Comparison of ENCODE assay signal across 1 cellular context in genomic region chr2:160666019-160666676, GRCh38.
A peak's percentile ranks its signal among the peaks of the same experiment; 100 is the strongest.
TF ChIP-seq lines count a peak whose summit lies in the region.

No MANE protein-coding gene starts in this region.

TF ChIP-seq in HEK293, 187 proteins besides CTCF, POLR2A, EP300 and RAD21 (continued from another document and continues in another):
- TF ChIP-seq ZNF148 (tag by site-specific recombination; IDR thresholded peaks at IDR 0.05; ENCODE audit: borderline replicate concordance) = no peak
- TF ChIP-seq KLF16 (tag by site-specific recombination; IDR thresholded peaks at IDR 0.05) = no peak
- no peak for TF ChIP-seq ZNF510 (tag by site-specific recombination; IDR thresholded peaks at IDR 0.05; ENCODE audit: insufficient replicate concordance)
- no peak for TF ChIP-seq SETDB1 (IDR thresholded peaks at IDR 0.05; ENCODE audit: insufficient read length, low read length)
- no peak for TF ChIP-seq ZNF544 (tag by site-specific recombination; IDR thresholded peaks at IDR 0.05)
- no peak for TF ChIP-seq ZNF18 (tag by site-specific recombination; IDR thresholded peaks at IDR 0.05)
- no peak for TF ChIP-seq HOXC10 (CRISPR knock-in tag; IDR thresholded peaks at IDR 0.05)
- no peak for TF ChIP-seq ZNF394 (tag by site-specific recombination; IDR thresholded peaks at IDR 0.05; ENCODE audit: borderline replicate concordance)
- no peak for TF ChIP-seq GLIS2 (tag by site-specific recombination; IDR thresholded peaks at IDR 0.05)
- TF ChIP-seq HOXD13 (CRISPR knock-in tag; IDR thresholded peaks at IDR 0.05; ENCODE audit: borderline replicate concordance) = no peak
- TF ChIP-seq KLF7 (tag by site-specific recombination; IDR thresholded peaks at IDR 0.05; ENCODE audit: borderline replicate concordance) = no peak
- no peak for TF ChIP-seq ZNF747 (tag by site-specific recombination; IDR thresholded peaks at IDR 0.05)
- peak; percentile 91 for TF ChIP-seq OSR2 (tag by site-specific recombination; IDR thresholded peaks at IDR 0.05)
- 0 out of 2 replicates have a peak, but pooled peaks have one; percentile 29 for TF ChIP-seq ZBTB21 (tag by site-specific recombination; IDR thresholded peaks at IDR 0.05)
- TF ChIP-seq ZNF2 (tag by site-specific recombination; IDR thresholded peaks at IDR 0.05) = no peak
- peak; percentile 38; the same call in 1 of the 2 replicates for TF ChIP-seq KLF8 (tag by site-specific recombination; IDR thresholded peaks at IDR 0.05)
- TF ChIP-seq ZNF335 (tag by site-specific recombination; conservative IDR thresholded peaks at IDR 0.05) = peak; percentile 78
- no peak for TF ChIP-seq IKZF3 (tag by site-specific recombination; IDR thresholded peaks at IDR 0.05)
- no peak for TF ChIP-seq ZNF398 (tag by site-specific recombination; IDR thresholded peaks at IDR 0.05)
- TF ChIP-seq MYNN (tag by site-specific recombination; IDR thresholded peaks at IDR 0.05; ENCODE audit: borderline replicate concordance) = peak; percentile 87; the same call in 1 of the 2 replicates
- TF ChIP-seq SP7 (tag by site-specific recombination; IDR thresholded peaks at IDR 0.05) = peak; percentile 87
- TF ChIP-seq ZFP69B (tag by site-specific recombination; IDR thresholded peaks at IDR 0.05) = no peak
- no peak for TF ChIP-seq ZIC2 (tag by site-specific recombination; IDR thresholded peaks at IDR 0.05)
- no peak for TF ChIP-seq ZNF513 (tag by site-specific recombination; IDR thresholded peaks at IDR 0.05)
- TF ChIP-seq ATF2 (tag by site-specific recombination; IDR thresholded peaks at IDR 0.05; ENCODE audit: low read depth) = 0 out of 2 replicates have a peak, but pooled peaks have one; percentile 25
- TF ChIP-seq PRDM2 (tag by site-specific recombination; IDR thresholded peaks at IDR 0.05; ENCODE audit: borderline replicate concordance) = no peak
- TF ChIP-seq ZBTB17 (tag by site-specific recombination; IDR thresholded peaks at IDR 0.05) = peak; percentile 56; the same call in 1 of the 2 replicates
- no peak for TF ChIP-seq ZNF677 (tag by site-specific recombination; IDR thresholded peaks at IDR 0.05)
- no peak for TF ChIP-seq ZNF157 (tag by site-specific recombination; IDR thresholded peaks at IDR 0.05)
- no peak for TF ChIP-seq ZNF530 (tag by site-specific recombination; IDR thresholded peaks at IDR 0.05; ENCODE audit: low read depth)
- TF ChIP-seq PRDM4 (tag by site-specific recombination; IDR thresholded peaks at IDR 0.05) = peak; percentile 81
- TF ChIP-seq ZNF391 (tag by site-specific recombination; IDR thresholded peaks at IDR 0.05; ENCODE audit: borderline replicate concordance, low read depth) = no peak
- TF ChIP-seq, protein P1, sequence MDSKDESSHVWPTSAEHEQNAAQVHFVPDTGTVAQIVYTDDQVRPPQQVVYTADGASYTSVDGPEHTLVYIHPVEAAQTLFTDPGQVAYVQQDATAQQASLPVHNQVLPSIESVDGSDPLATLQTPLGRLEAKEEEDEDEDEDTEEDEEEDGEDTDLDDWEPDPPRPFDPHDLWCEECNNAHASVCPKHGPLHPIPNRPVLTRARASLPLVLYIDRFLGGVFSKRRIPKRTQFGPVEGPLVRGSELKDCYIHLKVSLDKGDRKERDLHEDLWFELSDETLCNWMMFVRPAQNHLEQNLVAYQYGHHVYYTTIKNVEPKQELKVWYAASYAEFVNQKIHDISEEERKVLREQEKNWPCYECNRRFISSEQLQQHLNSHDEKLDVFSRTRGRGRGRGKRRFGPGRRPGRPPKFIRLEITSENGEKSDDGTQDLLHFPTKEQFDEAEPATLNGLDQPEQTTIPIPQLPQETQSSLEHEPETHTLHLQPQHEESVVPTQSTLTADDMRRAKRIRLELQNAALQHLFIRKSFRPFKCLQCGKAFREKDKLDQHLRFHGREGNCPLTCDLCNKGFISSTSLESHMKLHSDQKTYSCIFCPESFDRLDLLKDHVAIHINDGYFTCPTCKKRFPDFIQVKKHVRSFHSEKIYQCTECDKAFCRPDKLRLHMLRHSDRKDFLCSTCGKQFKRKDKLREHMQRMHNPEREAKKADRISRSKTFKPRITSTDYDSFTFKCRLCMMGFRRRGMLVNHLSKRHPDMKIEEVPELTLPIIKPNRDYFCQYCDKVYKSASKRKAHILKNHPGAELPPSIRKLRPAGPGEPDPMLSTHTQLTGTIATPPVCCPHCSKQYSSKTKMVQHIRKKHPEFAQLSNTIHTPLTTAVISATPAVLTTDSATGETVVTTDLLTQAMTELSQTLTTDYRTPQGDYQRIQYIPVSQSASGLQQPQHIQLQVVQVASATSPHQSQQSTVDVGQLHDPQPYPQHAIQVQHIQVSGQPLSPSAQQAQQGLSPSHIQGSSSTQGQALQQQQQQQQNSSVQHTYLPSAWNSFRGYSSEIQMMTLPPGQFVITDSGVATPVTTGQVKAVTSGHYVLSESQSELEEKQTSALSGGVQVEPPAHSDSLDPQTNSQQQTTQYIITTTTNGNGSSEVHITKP (tag by site-specific recombination; IDR thresholded peaks at IDR 0.05) = no peak
- TF ChIP-seq, protein P2, sequence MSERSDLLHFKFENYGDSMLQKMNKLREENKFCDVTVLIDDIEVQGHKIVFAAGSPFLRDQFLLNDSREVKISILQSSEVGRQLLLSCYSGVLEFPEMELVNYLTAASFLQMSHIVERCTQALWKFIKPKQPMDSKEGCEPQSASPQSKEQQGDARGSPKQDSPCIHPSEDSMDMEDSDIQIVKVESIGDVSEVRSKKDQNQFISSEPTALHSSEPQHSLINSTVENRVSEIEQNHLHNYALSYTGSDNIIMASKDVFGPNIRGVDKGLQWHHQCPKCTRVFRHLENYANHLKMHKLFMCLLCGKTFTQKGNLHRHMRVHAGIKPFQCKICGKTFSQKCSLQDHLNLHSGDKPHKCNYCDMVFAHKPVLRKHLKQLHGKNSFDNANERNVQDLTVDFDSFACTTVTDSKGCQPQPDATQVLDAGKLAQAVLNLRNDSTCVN (tag by site-specific recombination; optimal IDR thresholded peaks at IDR 0.05) = no peak
- no peak for TF ChIP-seq SALL2 (tag by site-specific recombination; IDR thresholded peaks at IDR 0.05; ENCODE audit: borderline replicate concordance)
